ENCODE assay signal across 13 cellular contexts in the genomic region with DNA sequence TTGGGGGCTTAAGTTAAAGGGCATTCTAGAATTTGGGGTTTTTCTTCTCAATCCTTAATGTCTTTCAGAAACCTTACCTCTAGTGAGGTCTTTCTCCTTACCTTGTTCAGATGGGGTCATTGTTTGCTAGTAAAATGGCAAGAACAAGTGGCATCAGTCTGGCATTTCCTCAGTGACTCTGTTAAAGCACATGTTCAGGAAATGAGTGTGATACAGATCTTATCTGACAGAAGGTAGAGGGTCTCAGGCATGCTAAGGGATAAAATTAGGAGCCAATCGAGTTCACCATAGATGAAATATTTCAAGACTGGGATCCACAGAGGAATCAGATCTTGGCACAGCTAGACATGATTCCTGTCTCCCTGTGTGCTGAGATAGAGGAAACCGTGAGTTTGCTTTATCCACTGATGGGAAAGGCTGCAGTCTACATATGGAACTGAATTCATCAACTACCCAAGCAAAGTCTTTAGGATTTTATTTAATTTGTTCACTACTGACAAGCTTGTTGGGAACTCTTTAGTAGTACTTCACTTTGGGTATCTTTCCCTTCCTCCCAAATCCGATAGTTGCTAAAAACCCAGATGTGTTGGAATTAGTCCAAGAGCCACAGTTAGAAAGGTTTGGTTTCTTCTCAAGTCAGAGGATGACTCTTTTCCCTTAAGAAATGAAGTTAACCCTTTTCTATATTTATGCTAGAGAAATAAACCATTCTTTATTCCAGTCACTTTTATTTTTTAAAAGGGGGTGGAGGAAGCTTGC.
"Had no signal": no experiment of that assay in that cellular context is flagged by ENCODE, and none has a peak within 500 bp of the region (broad histone marks: within the 10 kb centered on the region; RNA-seq: fewer than 3 reads in every experiment).

No MANE protein-coding gene starts in this region.

- DNase-seq: activated CD4-positive, alpha-beta memory T cell treated with anti-CD3 and anti-CD28 coated beads for 36 hours; central memory CD4-positive, alpha-beta T cell; cortex of kidney; effector memory CD8-positive, alpha-beta T cell; kidney; retina; stimulated activated naive B cell treated with anti-CD40 and anti-IgM and Interleukin-4, amounts not matched to agents 10 μg/mL and 1 μg/mL and 100 μg/mL, for 72 hours; T1000; upper lobe of left lung had no signal

- H3K27ac ChIP-seq: ascending aorta, gastroesophageal sphincter, SJSA1, upper lobe of left lung had no signal

- H3K9me3 Mint-ChIP-seq: activated CD4-positive, alpha-beta memory T cell treated with anti-CD3 and anti-CD28 coated beads for 36 hours; effector memory CD8-positive, alpha-beta T cell had no signal

- H3K4me1 ChIP-seq: ascending aorta, gastroesophageal sphincter, SJSA1 had no signal

- H3K4me2 ChIP-seq: smooth muscle cell had no signal

- H3K4me3 Mint-ChIP-seq: activated CD4-positive, alpha-beta memory T cell treated with anti-CD3 and anti-CD28 coated beads for 36 hours; effector memory CD8-positive, alpha-beta T cell; stimulated activated naive B cell treated with anti-CD40 and anti-IgM and Interleukin-4, amounts not matched to agents 10 μg/mL and 1 μg/mL and 100 μg/mL, for 72 hours had no signal

- H3K36me3 ChIP-seq: SJSA1 had no signal

- ATAC-seq: effector memory CD8-positive, alpha-beta T cell; gastroesophageal sphincter; stimulated activated naive B cell treated with anti-CD40 and anti-IgM and Interleukin-4, amounts not matched to agents 10 μg/mL and 1 μg/mL and 100 μg/mL, for 72 hours had no signal

- H3K27me3 ChIP-seq: ascending aorta, gastroesophageal sphincter, SJSA1, upper lobe of left lung had no signal

- H3K27me3 Mint-ChIP-seq: activated CD4-positive, alpha-beta memory T cell treated with anti-CD3 and anti-CD28 coated beads for 36 hours; effector memory CD8-positive, alpha-beta T cell; stimulated activated naive B cell treated with anti-CD40 and anti-IgM and Interleukin-4, amounts not matched to agents 10 μg/mL and 1 μg/mL and 100 μg/mL, for 72 hours had no signal

- H3K4me3 ChIP-seq: ascending aorta, gastroesophageal sphincter, SJSA1, smooth muscle cell, upper lobe of left lung had no signal

- H3K9me3 ChIP-seq: ascending aorta, gastroesophageal sphincter, SJSA1, upper lobe of left lung had no signal

- H3K4me1 Mint-ChIP-seq: stimulated activated naive B cell treated with anti-CD40 and anti-IgM and Interleukin-4, amounts not matched to agents 10 μg/mL and 1 μg/mL and 100 μg/mL, for 72 hours had no signal

- H3K27ac Mint-ChIP-seq: activated CD4-positive, alpha-beta memory T cell treated with anti-CD3 and anti-CD28 coated beads for 36 hours; effector memory CD8-positive, alpha-beta T cell; stimulated activated naive B cell treated with anti-CD40 and anti-IgM and Interleukin-4, amounts not matched to agents 10 μg/mL and 1 μg/mL and 100 μg/mL, for 72 hours had no signal
